ENCODE assay signal across 17 cellular contexts in the genomic region with DNA sequence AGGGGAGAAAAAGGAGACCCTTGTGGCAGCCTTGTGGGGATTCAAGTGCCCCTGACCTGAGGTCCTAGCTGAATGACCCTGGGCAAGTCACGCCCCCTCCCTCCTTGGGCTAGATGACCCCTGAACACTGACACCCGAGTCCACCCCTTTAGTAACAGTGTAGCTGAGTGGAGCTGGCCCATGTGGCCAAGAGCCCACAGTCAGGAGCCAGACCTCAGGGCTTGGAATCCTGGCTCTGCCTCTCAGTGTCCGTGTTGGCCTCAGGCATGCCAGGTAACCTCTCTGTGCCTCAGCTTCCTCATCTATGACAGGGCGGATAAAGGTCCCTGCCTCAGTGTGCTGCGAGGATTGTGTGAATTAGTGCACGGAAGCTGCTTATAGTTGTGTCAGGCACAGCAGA. TPM values are rescaled to one million over a fixed set of nuclear protein-coding genes. Genes with fewer than 3 reads are reported as not detected.
"Had no signal": no experiment of that assay in that cellular context is flagged by ENCODE, and none has a peak within 500 bp of the region (broad histone marks: within the 10 kb centered on the region; RNA-seq: fewer than 3 reads in every experiment).

No MANE protein-coding gene starts in this region.

- H3K9me3 Mint-ChIP-seq: activated CD4-positive, alpha-beta memory T cell treated with anti-CD3 and anti-CD28 coated beads, Interleukin-2, amount 10 ng/mL, durations not matched to agents 7 days and 5 days; activated naive CD4-positive, alpha-beta T cell treated with anti-CD3 and anti-CD28 coated beads, Interleukin-2, amount 10 ng/mL, durations not matched to agents 7 days and 5 days; activated T-cell treated with anti-CD3 and anti-CD28 coated beads, Interleukin-2, amount 50 U/mL, for 24 hours; mesothelial cell of epicardium; neural crest cell; stimulated activated naive B cell treated with anti-CD40 and anti-IgM and Interleukin-4, amounts not matched to agents 10 μg/mL and 1 μg/mL and 100 μg/mL, for 72 hours had no signal

- DNase-seq: activated CD4-positive, alpha-beta memory T cell treated with anti-CD3 and anti-CD28 coated beads, Interleukin-2, amount 10 ng/mL, durations not matched to agents 7 days and 5 days; activated CD4-positive, alpha-beta T cell treated with anti-CD3 and anti-CD28 coated beads for 36 hours; activated naive CD4-positive, alpha-beta T cell treated with anti-CD3 and anti-CD28 coated beads, Interleukin-2, amount 10 ng/mL, durations not matched to agents 7 days and 5 days; activated T-cell treated with anti-CD3 and anti-CD28 coated beads, Interleukin-2, amount 50 U/mL, for 24 hours; dermis blood vessel endothelial cell; ovary; SK-N-SH; stimulated activated CD4-positive, alpha-beta T cell treated with anti-CD3 and anti-CD28 coated beads, Interleukin-2, amount 100 ng/mL, for 48 hours; stimulated activated naive B cell treated with anti-CD40 and anti-IgM and Interleukin-4, amounts not matched to agents 10 μg/mL and 1 μg/mL and 100 μg/mL, for 72 hours; T-helper 1 cell; T1000; transverse colon had no signal

- H3K4me3 ChIP-seq: ascending aorta, lower lobe of right lung, ovary, transverse colon had no signal

- H3K27ac ChIP-seq: ascending aorta, lower lobe of right lung, ovary, transverse colon had no signal

- H3K36me3 Mint-ChIP-seq: activated naive CD4-positive, alpha-beta T cell treated with anti-CD3 and anti-CD28 coated beads, Interleukin-2, amount 10 ng/mL, durations not matched to agents 7 days and 5 days; mesothelial cell of epicardium; stimulated activated naive B cell treated with anti-CD40 and anti-IgM and Interleukin-4, amounts not matched to agents 10 μg/mL and 1 μg/mL and 100 μg/mL, for 72 hours had no signal

- H3K4me3 Mint-ChIP-seq: activated CD4-positive, alpha-beta memory T cell treated with anti-CD3 and anti-CD28 coated beads, Interleukin-2, amount 10 ng/mL, durations not matched to agents 7 days and 5 days; activated CD4-positive, alpha-beta T cell treated with anti-CD3 and anti-CD28 coated beads for 36 hours; activated naive CD4-positive, alpha-beta T cell treated with anti-CD3 and anti-CD28 coated beads, Interleukin-2, amount 10 ng/mL, durations not matched to agents 7 days and 5 days; activated T-cell treated with anti-CD3 and anti-CD28 coated beads, Interleukin-2, amount 50 U/mL, for 24 hours; mesothelial cell of epicardium; neural crest cell; stimulated activated naive B cell treated with anti-CD40 and anti-IgM and Interleukin-4, amounts not matched to agents 10 μg/mL and 1 μg/mL and 100 μg/mL, for 72 hours had no signal

- H3K4me1 Mint-ChIP-seq: activated CD4-positive, alpha-beta memory T cell treated with anti-CD3 and anti-CD28 coated beads, Interleukin-2, amount 10 ng/mL, durations not matched to agents 7 days and 5 days; activated CD4-positive, alpha-beta T cell treated with anti-CD3 and anti-CD28 coated beads for 36 hours; activated naive CD4-positive, alpha-beta T cell treated with anti-CD3 and anti-CD28 coated beads, Interleukin-2, amount 10 ng/mL, durations not matched to agents 7 days and 5 days; stimulated activated naive B cell treated with anti-CD40 and anti-IgM and Interleukin-4, amounts not matched to agents 10 μg/mL and 1 μg/mL and 100 μg/mL, for 72 hours had no signal

- H3K36me3 ChIP-seq: ascending aorta, ovary, transverse colon had no signal

- H3K27me3 ChIP-seq: ascending aorta, ovary, transverse colon had no signal

- H3K27ac Mint-ChIP-seq: activated CD4-positive, alpha-beta memory T cell treated with anti-CD3 and anti-CD28 coated beads, Interleukin-2, amount 10 ng/mL, durations not matched to agents 7 days and 5 days; activated CD4-positive, alpha-beta T cell treated with anti-CD3 and anti-CD28 coated beads for 36 hours; activated naive CD4-positive, alpha-beta T cell treated with anti-CD3 and anti-CD28 coated beads, Interleukin-2, amount 10 ng/mL, durations not matched to agents 7 days and 5 days; activated T-cell treated with anti-CD3 and anti-CD28 coated beads, Interleukin-2, amount 50 U/mL, for 24 hours; mesothelial cell of epicardium; stimulated activated naive B cell treated with anti-CD40 and anti-IgM and Interleukin-4, amounts not matched to agents 10 μg/mL and 1 μg/mL and 100 μg/mL, for 72 hours had no signal

- ATAC-seq: activated CD4-positive, alpha-beta T cell treated with anti-CD3 and anti-CD28 coated beads for 36 hours; lower lobe of right lung had no signal

- H3K9ac ChIP-seq: SK-N-SH had no signal

- H3K4me2 ChIP-seq: SK-N-SH had no signal

- H3K9me3 ChIP-seq: ascending aorta, lower lobe of right lung, ovary, SK-N-SH, transverse colon had no signal

- H3K4me1 ChIP-seq: ascending aorta, lower lobe of right lung, transverse colon had no signal

- H3K27me3 Mint-ChIP-seq: activated CD4-positive, alpha-beta memory T cell treated with anti-CD3 and anti-CD28 coated beads, Interleukin-2, amount 10 ng/mL, durations not matched to agents 7 days and 5 days; activated CD4-positive, alpha-beta T cell treated with anti-CD3 and anti-CD28 coated beads for 36 hours; activated T-cell treated with anti-CD3 and anti-CD28 coated beads, Interleukin-2, amount 50 U/mL, for 24 hours; stimulated activated naive B cell treated with anti-CD40 and anti-IgM and Interleukin-4, amounts not matched to agents 10 μg/mL and 1 μg/mL and 100 μg/mL, for 72 hours had no signal

RNA-seq across cellular contexts. Expression of a gene that starts 14.3 kb away (rescaled TPM):
- total RNA-seq: activated CD4-positive, alpha-beta memory T cell treated with anti-CD3 and anti-CD28 coated beads, Interleukin-2, amount 10 ng/mL, durations not matched to agents 7 days and 5 days; activated CD4-positive, alpha-beta T cell treated with anti-CD3 and anti-CD28 coated beads for 36 hours; ascending aorta; glomerular endothelial cell had no signal
